ENCODE assay signal across 1 cellular context in the genomic region with DNA sequence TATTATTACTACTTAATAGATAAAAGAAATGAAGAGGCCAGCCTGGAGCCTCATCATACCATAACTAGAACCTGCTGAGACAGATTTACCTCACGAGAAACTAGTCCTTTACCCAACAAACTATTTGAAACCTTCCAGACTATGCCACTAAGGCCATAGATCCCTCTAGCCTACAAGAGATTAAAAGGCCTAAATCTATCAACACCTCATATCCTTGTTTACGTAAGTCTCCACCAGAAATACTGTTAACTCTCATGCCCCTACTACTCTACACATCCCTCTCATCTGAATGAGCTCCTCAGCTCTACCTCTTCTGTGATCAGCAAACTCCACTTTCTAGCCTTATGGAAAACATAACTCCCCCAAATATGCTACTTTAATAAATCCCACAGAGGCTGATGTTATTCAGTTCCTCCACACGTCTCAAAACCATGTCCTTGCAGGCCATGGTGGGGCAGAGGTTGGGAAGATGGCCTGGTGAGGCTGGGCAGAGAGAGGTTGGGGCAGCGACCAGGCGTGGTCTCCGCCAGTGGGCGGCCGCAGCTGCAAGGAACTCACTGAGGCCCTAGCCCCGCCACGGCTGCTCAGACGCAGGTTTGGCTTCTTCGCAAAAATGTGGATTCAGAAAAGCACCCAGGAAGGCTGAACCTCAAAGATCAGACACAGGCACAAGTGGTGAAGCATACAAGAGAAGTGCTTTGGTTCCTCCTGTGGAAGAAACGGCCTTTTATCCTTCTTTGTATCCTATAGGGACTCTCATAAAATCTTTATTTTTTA.
TF ChIP-seq lines count a peak whose summit lies in the region.

No MANE protein-coding gene starts in this region.

TF ChIP-seq in H1, 55 proteins besides CTCF, POLR2A, EP300 and RAD21:
- no peak for TF ChIP-seq RFX5 (IDR thresholded peaks at IDR 0.05; ENCODE audit: borderline replicate concordance, low read depth, low read length)
- no peak for TF ChIP-seq SP2 (IDR thresholded peaks at IDR 0.05; ENCODE audit: low read length)
- TF ChIP-seq MAFK (IDR thresholded peaks at IDR 0.05; ENCODE audit: low read depth, low read length), result no peak
